In the genomic region with DNA sequence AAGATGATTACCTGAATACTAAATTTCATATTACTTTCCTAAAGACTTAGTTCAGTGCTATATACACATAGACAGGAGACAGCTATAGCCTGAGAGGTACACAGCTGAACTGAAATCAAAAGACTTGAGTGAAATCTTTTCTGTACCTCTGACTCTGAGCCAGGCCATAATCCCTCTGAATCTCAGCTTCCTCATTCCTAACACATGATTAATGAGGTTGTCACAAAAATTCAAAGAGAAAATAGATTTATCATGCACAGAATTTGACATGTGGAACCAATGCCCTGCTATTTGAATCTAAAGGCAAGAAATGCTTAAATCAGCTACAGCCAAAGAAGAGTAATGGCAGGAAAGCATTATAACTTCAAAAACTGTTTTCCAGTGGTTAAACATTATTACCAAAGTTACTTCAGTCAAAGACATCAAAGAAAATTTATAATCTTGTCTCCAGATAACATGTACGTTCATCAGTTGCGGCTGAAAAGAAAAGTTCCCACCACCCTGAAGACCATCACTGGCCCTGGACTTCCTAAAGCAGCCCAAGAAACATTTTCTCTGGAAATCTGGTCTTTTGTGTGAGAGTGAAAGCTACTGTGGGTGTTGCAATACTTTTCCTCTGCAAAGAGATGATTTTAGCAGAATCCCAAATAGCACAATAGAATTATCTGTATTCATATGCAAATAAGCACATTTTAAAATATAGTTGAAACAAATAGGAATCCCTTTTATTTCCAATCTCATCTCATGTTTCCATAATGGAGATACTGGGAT, we compare ENCODE assay signal across 17 cellular contexts. TPM values are rescaled to one million over a fixed set of nuclear protein-coding genes. Genes with fewer than 3 reads are reported as not detected.
DNase-seq lines count a peak whose midpoint lies in the region; ATAC-seq and TF ChIP-seq lines count a peak whose summit lies in the region.
"Had no signal": no experiment of that assay in that cellular context is flagged by ENCODE, and none has a peak within 500 bp of the region (broad histone marks: within the 10 kb centered on the region; RNA-seq: fewer than 3 reads in every experiment).

No MANE protein-coding gene starts in this region.

- H2AFZ ChIP-seq in Karpas-422 (ENCODE audit: low read length) (no peak overlapping the region), smooth muscle cell (ENCODE audit: low read depth) (no peak overlapping the region)

- H4K20me1 ChIP-seq in Karpas-422 (ENCODE audit: insufficient read depth, low read depth, low read length) (no peaks in the 10 kb centered on the region), smooth muscle cell (ENCODE audit: low read depth) (no peaks in the 10 kb centered on the region)

- H3K9me2 ChIP-seq in Karpas-422 (replicated peaks; ENCODE audit: insufficient read depth, low read length): no peaks in the 10 kb centered on the region

- no peak for TF ChIP-seq POLR2A in testis (IDR thresholded peaks at IDR 0.05)

- H3K9ac ChIP-seq in Karpas-422 (ENCODE audit: low read length) (peak overlapping the region; percentile 71), adipocyte (ENCODE audit: low read length) (no peak overlapping the region), smooth muscle cell (ENCODE audit: low read depth) (no peak overlapping the region)

- DNase-seq in Karpas-422 (peak; percentile 95), adipocyte (ENCODE audit: low read depth) (peak; percentile 74), foreskin keratinocyte (peak in 1 of 2 donors; percentile 68), smooth muscle cell (lab: John Stamatoyannopoulos, UW; ENCODE audit: unreplicated experiment) (no peak), T-helper 9 cell (no peak), NCI-H524 treated with DMSO at 0.1 percent for 48 hours (lab: John Stamatoyannopoulos, UW) (no peak), testis (no peak), 8988T (no peak)
- DNase-seq: activated CD4-positive, CD25-positive, alpha-beta regulatory T cell; activated naive CD4-positive, alpha-beta T cell treated with anti-CD3 and anti-CD28 coated beads, Interleukin-2, amount 10 ng/mL, durations not matched to agents 7 days and 5 days; C1 segment of cervical spinal cord; cerebellar nuclear complex; NCI-H2171; right cardiac atrium; stimulated activated CD4-positive, alpha-beta T cell treated with anti-CD3 and anti-CD28 coated beads, Interleukin-2, amount 100 ng/mL, for 24 hours; stimulated activated CD8-positive, alpha-beta memory T cell treated with anti-CD3 and anti-CD28 coated beads, Interleukin-4, amount 100 ng/mL, for 48 hours; tibial artery had no signal

- H3K4me1 ChIP-seq in Karpas-422 (ENCODE audit: low read length): peaks cover 87% of the 10 kb centered on the region
- H3K4me1 ChIP-seq in adipocyte (ENCODE audit: control insufficient read depth, insufficient read depth, low read length): peaks cover 23% of the 10 kb centered on the region
- H3K4me1 ChIP-seq in foreskin keratinocyte: peaks cover 21% of the 10 kb centered on the region
- H3K4me1 ChIP-seq in smooth muscle cell (ENCODE audit: low read depth): peaks cover 11% of the 10 kb centered on the region
- no peaks in the 10 kb centered on the region for H3K4me1 ChIP-seq in testis
- H3K4me1 ChIP-seq: tibial artery had no signal

- peaks cover 4% of the 10 kb centered on the region; the same call in 1 of the 2 replicates for H3K79me2 ChIP-seq in Karpas-422 (ENCODE audit: low read length)
- no peaks in the 10 kb centered on the region for H3K79me2 ChIP-seq in smooth muscle cell (ENCODE audit: low read depth)

- H3K4me2 ChIP-seq in Karpas-422 (ENCODE audit: low read depth, low read length, poor library complexity, severe bottlenecking) (peak overlapping the region; percentile 75), smooth muscle cell (peak overlapping the region; percentile 28)

- H3K27me3 ChIP-seq in Karpas-422 (ENCODE audit: low read length) (no peaks in the 10 kb centered on the region), adipocyte (replicated peaks; ENCODE audit: control insufficient read depth, insufficient read depth, low read length) (no peaks in the 10 kb centered on the region), foreskin keratinocyte (no peaks in the 10 kb centered on the region), smooth muscle cell (ENCODE audit: low read depth) (no peaks in the 10 kb centered on the region), testis (no peaks in the 10 kb centered on the region)
- H3K27me3 ChIP-seq: tibial artery had no signal

- H3K9me3 ChIP-seq in Karpas-422 (ENCODE audit: low read length): no peaks in the 10 kb centered on the region
- no peaks in the 10 kb centered on the region for H3K9me3 ChIP-seq in adipocyte (ENCODE audit: control insufficient read depth, low read length)
- no peaks in the 10 kb centered on the region for H3K9me3 ChIP-seq in smooth muscle cell (replicated peaks; ENCODE audit: low read depth)
- H3K9me3 ChIP-seq in testis: no peaks in the 10 kb centered on the region
- H3K9me3 ChIP-seq: tibial artery had no signal

- H3K4me3 ChIP-seq in Karpas-422 (ENCODE audit: low read length) (peak overlapping the region; percentile 50), adipocyte (ENCODE audit: low read length) (no peak overlapping the region), smooth muscle cell (no peak overlapping the region), testis (no peak overlapping the region)
- H3K4me3 ChIP-seq: tibial artery had no signal

- H3F3A ChIP-seq in smooth muscle cell (ENCODE audit: low read depth): no peaks in the 10 kb centered on the region

- TF ChIP-seq CTCF in foreskin keratinocyte (conservative IDR thresholded peaks at IDR 0.05): no peak
- TF ChIP-seq CTCF in smooth muscle cell (IDR thresholded peaks at IDR 0.05; ENCODE audit: borderline replicate concordance, insufficient read depth, poor library complexity, severe bottlenecking): no peak
- no peak for TF ChIP-seq CTCF in testis (IDR thresholded peaks at IDR 0.05)

- WGBS in smooth muscle cell (ENCODE audit: low lambda C conversion rate): 49% methylated on average over 2 of the region's 2 CpGs
- WGBS in testis, 2 donors: 57 to 60% methylated on average over 2 of the region's 2 CpGs

- intact Hi-C loops in testis (cut with DNase I; ENCODE audit: low total_unique reads): no loop called here

- peak; percentile 71 for ATAC-seq in foreskin keratinocyte
- ATAC-seq: right cardiac atrium had no signal

- H3K27ac ChIP-seq in Karpas-422 (ENCODE audit: low read length): peak overlapping the region; percentile 98
- no peak overlapping the region for H3K27ac ChIP-seq in foreskin keratinocyte
- H3K27ac ChIP-seq in smooth muscle cell (ENCODE audit: low read depth): no peak overlapping the region
- H3K27ac ChIP-seq in testis: no peak overlapping the region
- H3K27ac ChIP-seq: tibial artery had no signal

- no peaks in the 10 kb centered on the region for H3K36me3 ChIP-seq in Karpas-422 (ENCODE audit: insufficient read depth, low read length)
- no peaks in the 10 kb centered on the region for H3K36me3 ChIP-seq in adipocyte (ENCODE audit: control insufficient read depth, insufficient read depth, low read length, severe bottlenecking)
- no peaks in the 10 kb centered on the region for H3K36me3 ChIP-seq in smooth muscle cell (ENCODE audit: low read depth)
- no peaks in the 10 kb centered on the region for H3K36me3 ChIP-seq in testis (ENCODE audit: low read depth, missing control alignments)
- H3K36me3 ChIP-seq: tibial artery had no signal

RNA-seq across cellular contexts. Expression of a gene that starts 13.8 kb away (rescaled TPM):
- 931 and 967 TPM in 2 replicates for total RNA-seq in Karpas-422 (2014; rRNA removed; shearing (Covaris generic); ENCODE audit: low replicate concordance)
- 141 and 174 TPM in 2 replicates for total RNA-seq in foreskin keratinocyte
- polyA plus RNA-seq in foreskin keratinocyte: 124 and 152 TPM in 2 replicates
- total RNA-seq in smooth muscle cell: 93.0 and 104 TPM in 2 replicates
- 75.7 and 96.1 TPM in 2 replicates for polyA plus RNA-seq in smooth muscle cell
- 100 to 1,000 TPM; 444 to 561 TPM for total RNA-seq in testis
- polyA plus RNA-seq in testis (ENCODE audit: insufficient read depth, low read depth, low replicate concordance): 394 TPM

Comparison
In these comparisons a context has a peak if more than half of its experiments do, and no peak if none do; other contexts are left out.
1. DNase-seq: peak in Karpas-422 (single experiment) and adipocyte (single experiment); none in smooth muscle cell (single experiment), T-helper 9 cell (single experiment), NCI-H524 treated with DMSO at 0.1 percent for 48 hours (single experiment), testis (single experiment) and 8988T (single experiment).